ENCODE assay signal across 30 cellular contexts in the genomic region with DNA sequence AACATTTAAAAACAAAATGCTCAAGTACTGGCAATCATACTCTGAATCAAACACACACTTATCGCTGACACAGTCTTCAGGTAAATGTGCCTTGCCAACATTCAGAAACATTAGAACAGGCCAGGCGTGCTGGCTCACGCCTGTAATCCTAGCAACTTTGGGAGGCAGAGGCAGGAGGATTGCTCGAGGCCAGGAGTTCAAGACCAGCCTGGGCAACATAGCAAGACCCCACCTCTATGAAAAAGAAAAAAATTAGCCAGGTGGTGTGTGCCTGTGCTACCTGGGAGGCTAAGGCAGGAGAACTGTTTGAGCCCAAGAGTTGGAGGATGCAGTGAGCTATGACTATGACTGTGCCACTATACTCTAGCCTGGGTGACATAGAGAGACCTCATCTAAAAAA.
"Had no signal": no experiment of that assay in that cellular context is flagged by ENCODE, and none has a peak within 500 bp of the region (broad histone marks: within the 10 kb centered on the region; RNA-seq: fewer than 3 reads in every experiment).

No MANE protein-coding gene starts in this region.

- H3K27ac ChIP-seq: neutrophil, pancreas, prostate gland, skin epidermis, spleen, stomach, thoracic aorta, thyroid gland, tibial nerve, upper lobe of left lung, vagina had no signal

- H3K4me3 Mint-ChIP-seq: naive B cell; naive thymus-derived CD8-positive, alpha-beta T cell; natural killer cell treated with Interleukin-12 subunit alpha and Interleukin-12 subunit beta and Interleukin-15 and Interleukin-18, amount 100 ng/mL, for 72 hours; nephron progenitor cell; neural crest cell; stimulated activated memory B cell treated with anti-CD40 and anti-IgM and Interleukin-4, amounts not matched to agents 10 μg/mL and 1 μg/mL and 100 μg/mL, for 72 hours; stimulated activated naive CD8-positive, alpha-beta T cell treated with anti-CD3 and anti-CD28 coated beads, Interleukin-15, Interleukin-2, amounts not matched to agents 100 ng/mL and 50 ng/mL, for 24 hours had no signal

- H3K4me1 Mint-ChIP-seq: nephron progenitor cell; neural crest cell; stimulated activated memory B cell treated with anti-CD40 and anti-IgM and Interleukin-4, amounts not matched to agents 10 μg/mL and 1 μg/mL and 100 μg/mL, for 72 hours had no signal

- DNase-seq: naive B cell; naive thymus-derived CD8-positive, alpha-beta T cell; nephron progenitor cell; nucleus accumbens; pancreas; right cardiac atrium; spleen; stimulated activated CD4-positive, alpha-beta T cell treated with anti-CD3 and anti-CD28 coated beads, Interleukin-12 subunit alpha, Interleukin-12 subunit beta, amount 100 ng/mL, for 4 hours; stimulated activated CD4-positive, alpha-beta T cell treated with anti-CD3 and anti-CD28 coated beads, Interleukin-1b, Interleukin-23, amount 100 ng/mL, for 48 hours; stimulated activated CD4-positive, alpha-beta T cell treated with anti-CD3 and anti-CD28 coated beads, Interleukin-4, amount 100 ng/mL, for 1 hour; stimulated activated CD4-positive, alpha-beta T cell treated with anti-CD3 and anti-CD28 coated beads, Interleukin-4, amount 100 ng/mL, for 4 hours; stimulated activated CD8-positive, alpha-beta memory T cell treated with anti-CD3 and anti-CD28 coated beads, Interleukin-4, amount 100 ng/mL, for 48 hours; stimulated activated naive CD4-positive, alpha-beta T cell treated with Interleukin-2 at 50 U/mL for 16 hours; stomach; thyroid gland; trophoblast cell; upper lobe of left lung had no signal

- H3K4me2 ChIP-seq: smooth muscle cell had no signal

- ATAC-seq: naive thymus-derived CD8-positive, alpha-beta T cell; natural killer cell treated with Interleukin-12 subunit alpha and Interleukin-12 subunit beta and Interleukin-15 and Interleukin-18, amount 100 ng/mL, for 72 hours; pancreas; right cardiac atrium; sciatic nerve; stimulated activated memory B cell treated with anti-CD40 and anti-IgM and Interleukin-4, amounts not matched to agents 10 μg/mL and 1 μg/mL and 100 μg/mL, for 72 hours had no signal

- H3K27me3 Mint-ChIP-seq: naive B cell; naive thymus-derived CD8-positive, alpha-beta T cell; natural killer cell treated with Interleukin-12 subunit alpha and Interleukin-12 subunit beta and Interleukin-15 and Interleukin-18, amount 100 ng/mL, for 72 hours; stimulated activated memory B cell treated with anti-CD40 and anti-IgM and Interleukin-4, amounts not matched to agents 10 μg/mL and 1 μg/mL and 100 μg/mL, for 72 hours; stimulated activated naive CD8-positive, alpha-beta T cell treated with anti-CD3 and anti-CD28 coated beads, Interleukin-15, Interleukin-2, amounts not matched to agents 100 ng/mL and 50 ng/mL, for 24 hours had no signal

- H3K9me3 Mint-ChIP-seq: naive B cell; naive thymus-derived CD8-positive, alpha-beta T cell; natural killer cell treated with Interleukin-12 subunit alpha and Interleukin-12 subunit beta and Interleukin-15 and Interleukin-18, amount 100 ng/mL, for 72 hours; nephron progenitor cell; neural crest cell; stimulated activated memory B cell treated with anti-CD40 and anti-IgM and Interleukin-4, amounts not matched to agents 10 μg/mL and 1 μg/mL and 100 μg/mL, for 72 hours; stimulated activated naive CD8-positive, alpha-beta T cell treated with anti-CD3 and anti-CD28 coated beads, Interleukin-15, Interleukin-2, amounts not matched to agents 100 ng/mL and 50 ng/mL, for 24 hours had no signal

- H3K4me3 ChIP-seq: pancreas, prostate gland, skin epidermis, smooth muscle cell, spleen, stomach, thoracic aorta, thyroid gland, tibial nerve, upper lobe of left lung, vagina had no signal

- H3K9me3 ChIP-seq: neutrophil, pancreas, prostate gland, spleen, stomach, thoracic aorta, thyroid gland, tibial nerve, upper lobe of left lung, vagina had no signal

- H3K4me1 ChIP-seq: pancreas, prostate gland, spleen, stomach, thyroid gland, tibial nerve, upper lobe of left lung, vagina had no signal

- H3K27me3 ChIP-seq: neutrophil, pancreas, spleen, stomach, thyroid gland, tibial nerve, upper lobe of left lung, vagina had no signal

- FAIRE-seq: pancreas, urothelium cell line had no signal

- H3K27ac Mint-ChIP-seq: natural killer cell treated with Interleukin-12 subunit alpha and Interleukin-12 subunit beta and Interleukin-15 and Interleukin-18, amount 100 ng/mL, for 72 hours; nephron progenitor cell; stimulated activated memory B cell treated with anti-CD40 and anti-IgM and Interleukin-4, amounts not matched to agents 10 μg/mL and 1 μg/mL and 100 μg/mL, for 72 hours; stimulated activated naive CD8-positive, alpha-beta T cell treated with anti-CD3 and anti-CD28 coated beads, Interleukin-15, Interleukin-2, amounts not matched to agents 100 ng/mL and 50 ng/mL, for 24 hours had no signal
